Comparison of ENCODE assay signal across 34 cellular contexts in genomic region chrX:115906276-115906675, GRCh38.
"Had no signal": no experiment of that assay in that cellular context is flagged by ENCODE, and none has a peak within 500 bp of the region (broad histone marks: within the 10 kb centered on the region; RNA-seq: fewer than 3 reads in every experiment).

No MANE protein-coding gene starts in this region.

- DNase-seq: activated CD4-positive, alpha-beta T cell treated with anti-CD3 and anti-CD28 coated beads, Interleukin-2, amount 50 U/mL, for 4 hours; activated CD4-positive, CD25-positive, alpha-beta regulatory T cell; activated CD8-positive, alpha-beta T cell treated with anti-CD3 and anti-CD28 coated beads, Interleukin-2, amount 10 ng/mL, durations not matched to agents 7 days and 5 days; activated gamma-delta T cell; activated naive CD4-positive, alpha-beta T cell treated with Interleukin-2 at 50 U/mL for 16 hours; activated naive CD8-positive, alpha-beta T cell treated with anti-CD3 and anti-CD28 coated beads, Interleukin-2, amount 10 ng/mL, durations not matched to agents 7 days and 5 days; activated T-cell treated with anti-CD3 and anti-CD28 coated beads, Interleukin-2, amount 50 U/mL, for 24 hours; body of pancreas; colonic mucosa; MM.1S; MV-4-11; NCI-H1092; NCI-H1436 treated with DMSO at 0.1 percent for 48 hours; NCI-H1694 treated with DMSO at 0.1 percent for 48 hours; NCI-H2029 treated with DMSO at 0.1 percent for 48 hours; NCI-H2107; NCI-H226; NCI-H446 treated with DMSO at 0.1 percent for 48 hours; NCI-H526; NCI-H748 treated with DMSO at 0.1 percent for 48 hours; NK-92 treated with Interleukin-12 subunit alpha and Interleukin-12 subunit beta, amount 100 ng/mL, for 24 hours; PC-3; Peyer's patch; RPMI8226; SW 1271; T-helper 1 cell; T-helper 2 cell; T-helper 9 cell had no signal

- H3K36me3 ChIP-seq: breast epithelium, colonic mucosa, Peyer's patch had no signal

- H3K4me3 ChIP-seq: body of pancreas, breast epithelium, colonic mucosa, Peyer's patch had no signal

- H3K36me3 Mint-ChIP-seq: activated naive CD4-positive, alpha-beta T cell treated with anti-CD3 and anti-CD28 coated beads, Interleukin-2, amount 50 U/mL, for 24 hours; activated naive CD8-positive, alpha-beta T cell treated with anti-CD3 and anti-CD28 coated beads, Interleukin-2, amount 10 ng/mL, durations not matched to agents 7 days and 5 days had no signal

- ATAC-seq: activated CD8-positive, alpha-beta T cell treated with anti-CD3 and anti-CD28 coated beads, Interleukin-2, amount 10 ng/mL, durations not matched to agents 7 days and 5 days; body of pancreas; PC-3 had no signal

- H3K27me3 Mint-ChIP-seq: activated CD4-positive, alpha-beta T cell treated with anti-CD3 and anti-CD28 coated beads, Interleukin-2, amount 10 ng/mL, durations not matched to agents 24 days and 14 days; activated naive CD4-positive, alpha-beta T cell treated with anti-CD3 and anti-CD28 coated beads, Interleukin-2, amount 50 U/mL, for 24 hours; activated naive CD8-positive, alpha-beta T cell treated with anti-CD3 and anti-CD28 coated beads, Interleukin-2, amount 10 ng/mL, durations not matched to agents 7 days and 5 days; central memory CD8-positive, alpha-beta T cell had no signal

- H3K27ac Mint-ChIP-seq: activated CD4-positive, alpha-beta T cell treated with anti-CD3 and anti-CD28 coated beads, Interleukin-2, amount 10 ng/mL, durations not matched to agents 24 days and 14 days; activated CD8-positive, alpha-beta T cell treated with anti-CD3 and anti-CD28 coated beads, Interleukin-2, amount 10 ng/mL, durations not matched to agents 7 days and 5 days; activated naive CD4-positive, alpha-beta T cell treated with anti-CD3 and anti-CD28 coated beads, Interleukin-2, amount 50 U/mL, for 24 hours; activated naive CD8-positive, alpha-beta T cell treated with anti-CD3 and anti-CD28 coated beads, Interleukin-2, amount 10 ng/mL, durations not matched to agents 7 days and 5 days; activated T-cell treated with anti-CD3 and anti-CD28 coated beads, Interleukin-2, amount 50 U/mL, for 24 hours; activated T-helper 2 cell treated with anti-CD3 and anti-CD28 coated beads, Interferon-gamma antibody, Interleukin-2, Interleukin-4, amounts not matched to agents 10 μg/mL and 5 μg/mL and 100 μg/mL, durations not matched to agents 14 hours and 24 hours and 36 hours had no signal

- H3K9me3 Mint-ChIP-seq: activated CD4-positive, alpha-beta T cell treated with anti-CD3 and anti-CD28 coated beads, Interleukin-2, amount 10 ng/mL, durations not matched to agents 24 days and 14 days; activated naive CD4-positive, alpha-beta T cell treated with anti-CD3 and anti-CD28 coated beads, Interleukin-2, amount 50 U/mL, for 24 hours; activated naive CD8-positive, alpha-beta T cell treated with anti-CD3 and anti-CD28 coated beads, Interleukin-2, amount 10 ng/mL, durations not matched to agents 7 days and 5 days; activated T-cell treated with anti-CD3 and anti-CD28 coated beads, Interleukin-2, amount 50 U/mL, for 24 hours had no signal

- H3K27me3 ChIP-seq: body of pancreas, Peyer's patch had no signal

- H3K27ac ChIP-seq: body of pancreas, breast epithelium, colonic mucosa, Peyer's patch, VCaP had no signal

- H3K4me3 Mint-ChIP-seq: activated CD4-positive, alpha-beta T cell treated with anti-CD3 and anti-CD28 coated beads, Interleukin-2, amount 10 ng/mL, durations not matched to agents 24 days and 14 days; activated CD8-positive, alpha-beta T cell treated with anti-CD3 and anti-CD28 coated beads, Interleukin-2, amount 10 ng/mL, durations not matched to agents 7 days and 5 days; activated naive CD4-positive, alpha-beta T cell treated with anti-CD3 and anti-CD28 coated beads, Interleukin-2, amount 50 U/mL, for 24 hours; activated naive CD8-positive, alpha-beta T cell treated with anti-CD3 and anti-CD28 coated beads, Interleukin-2, amount 10 ng/mL, durations not matched to agents 7 days and 5 days; activated T-cell treated with anti-CD3 and anti-CD28 coated beads, Interleukin-2, amount 50 U/mL, for 24 hours; central memory CD8-positive, alpha-beta T cell had no signal

- H3K4me1 ChIP-seq: body of pancreas, breast epithelium, colonic mucosa, Peyer's patch had no signal

- H3K9me3 ChIP-seq: body of pancreas, colonic mucosa, Peyer's patch had no signal

- H3K4me1 Mint-ChIP-seq: activated CD4-positive, alpha-beta T cell treated with anti-CD3 and anti-CD28 coated beads, Interleukin-2, amount 10 ng/mL, durations not matched to agents 24 days and 14 days; activated naive CD4-positive, alpha-beta T cell treated with anti-CD3 and anti-CD28 coated beads, Interleukin-2, amount 50 U/mL, for 24 hours; activated naive CD8-positive, alpha-beta T cell treated with anti-CD3 and anti-CD28 coated beads, Interleukin-2, amount 10 ng/mL, durations not matched to agents 7 days and 5 days; central memory CD8-positive, alpha-beta T cell had no signal
